Comparison of ENCODE assay signal across 27 cellular contexts in genomic region chr11:117852309-117852708, GRCh38. TPM values are rescaled to one million over a fixed set of nuclear protein-coding genes. Genes with fewer than 3 reads are reported as not detected.
"Had no signal": no experiment of that assay in that cellular context is flagged by ENCODE, and none has a peak within 500 bp of the region (broad histone marks: within the 10 kb centered on the region; RNA-seq: fewer than 3 reads in every experiment).

No MANE protein-coding gene starts in this region.

- H3K4me1 ChIP-seq: breast epithelium, foreskin keratinocyte, pancreas, prostate gland, tibial nerve had no signal

- H3K27ac ChIP-seq: breast epithelium, foreskin keratinocyte, pancreas, prostate gland, tibial nerve, VCaP had no signal

- H3K9me3 ChIP-seq: breast epithelium, mucosa of descending colon, pancreas, prostate gland had no signal

- H3K36me3 ChIP-seq: breast epithelium, esophagus muscularis mucosa, pancreas, prostate gland, stomach, tibial nerve had no signal

- ATAC-seq: activated CD4-positive, CD25-positive, alpha-beta regulatory T cell treated with anti-CD3 and anti-CD28 coated beads, Interleukin-2, amount 50 U/mL, for 24 hours; foreskin keratinocyte; mucosa of descending colon; stimulated activated naive B cell treated with anti-CD40 and anti-IgM and Interleukin-4, amounts not matched to agents 10 μg/mL and 1 μg/mL and 100 μg/mL, for 72 hours had no signal

- DNase-seq: activated CD4-positive, alpha-beta T cell treated with anti-CD3 and anti-CD28 coated beads for 48 hours; activated CD4-positive, alpha-beta T cell treated with anti-CD3 and anti-CD28 coated beads, Interleukin-2, amount 50 U/mL, for 48 hours; activated CD8-positive, alpha-beta memory T cell treated with anti-CD3 and anti-CD28 coated beads for 24 hours; activated effector memory CD4-positive, alpha-beta T cell treated with Interleukin-2 at 50 U/mL for 16 hours; activated naive CD4-positive, alpha-beta T cell treated with anti-CD3 and anti-CD28 coated beads for 36 hours; amniotic stem cell; central memory CD4-positive, alpha-beta T cell; effector CD4-positive, alpha-beta T cell; foreskin keratinocyte; mucosa of descending colon; pancreas; retina; stimulated activated CD4-positive, alpha-beta T cell treated with anti-CD3 and anti-CD28 coated beads, Interleukin-15, amount 100 ng/mL, for 24 hours; stimulated activated CD4-positive, alpha-beta T cell treated with anti-CD3 and anti-CD28 coated beads, Interleukin-2, amount 100 ng/mL, for 24 hours; stimulated activated naive B cell treated with anti-CD40 and anti-IgM and Interleukin-4, amounts not matched to agents 10 μg/mL and 1 μg/mL and 100 μg/mL, for 72 hours; T-helper 9 cell had no signal

- H3K4me3 ChIP-seq: breast epithelium, esophagus muscularis mucosa, mucosa of descending colon, pancreas, prostate gland, stomach, tibial nerve had no signal

- FAIRE-seq: islet of Langerhans, pancreas, TTC549 had no signal

- H3K27me3 ChIP-seq: breast epithelium, pancreas, tibial nerve had no signal

RNA-seq across cellular contexts. Expression of gene FXYD6, which starts 24.1 kb away (rescaled TPM):
- total RNA-seq: activated naive CD4-positive, alpha-beta T cell treated with anti-CD3 and anti-CD28 coated beads for 36 hours; foreskin keratinocyte; T-helper 1 cell treated with Interleukin-12 subunit alpha and Interleukin-12 subunit beta and Interleukin-4 antibody, amounts not matched to agents 30 ng/mL and 1 ng/mL, for 36 hours had no signal

RNA-seq across cellular contexts. Expression of gene FXYD2, which starts 27.8 kb away (rescaled TPM):
- total RNA-seq: foreskin keratinocyte had no signal

RNA-seq across cellular contexts. Expression of gene DSCAML1, which starts 55.3 kb away (rescaled TPM):
- total RNA-seq: foreskin keratinocyte, glomerular endothelial cell had no signal
- polyA plus RNA-seq: foreskin keratinocyte had no signal
